In genomic region chr5:128084228-128085167, GRCh38 we compare ENCODE assay signal across 8 cellular contexts. TPM values are rescaled to one million over a fixed set of nuclear protein-coding genes. Genes with fewer than 3 reads are reported as not detected.
DNase-seq lines count a peak whose midpoint lies in the region; ATAC-seq, FAIRE-seq and TF ChIP-seq lines count a peak whose summit lies in the region.

No MANE protein-coding gene starts in this region.

- no peaks in the 10 kb centered on the region for H3K36me3 ChIP-seq in A673 (ENCODE audit: insufficient read depth, low read length, poor library complexity, severe bottlenecking)
- H3K36me3 ChIP-seq in heart left ventricle = no peaks in the 10 kb centered on the region

- POLR2A ChIA-PET in A673 (lab: Charles Lee; ENCODE audit: low non-redundant PET) = no interaction called here

- no peaks in the 10 kb centered on the region for H3K9me3 Mint-ChIP-seq in activated naive CD8-positive, alpha-beta T cell (ENCODE audit: low read depth)

- TF ChIP-seq CTCF in A673 (conservative IDR thresholded peaks at IDR 0.05; ENCODE audit: low read depth, low read length) = no peak
- TF ChIP-seq CTCF in heart left ventricle (IDR thresholded peaks at IDR 0.05) = no peak

- H3K4me1 ChIP-seq in A673 (ENCODE audit: insufficient read depth, low read length, poor library complexity, severe bottlenecking) = no peaks in the 10 kb centered on the region
- peaks cover 0 to 49% (median 42%) of the 10 kb centered on the region in 12 donors for H3K4me1 ChIP-seq in heart left ventricle

- 1 to 2% (median 1%) methylated on average over 18 to 71 of the region's 71 CpGs for WGBS in heart left ventricle, 4 donors

- CTCF ChIA-PET in A673 (lab: Charles Lee) = no interaction called here

- FAIRE-seq in urothelium cell line (lab: Jason Lieb, UNC) = peak; percentile 74

- peaks cover 8% of the 10 kb centered on the region for H3K36me3 Mint-ChIP-seq in activated naive CD8-positive, alpha-beta T cell

- peak; percentile 28 for ATAC-seq in GM18867 (IDR thresholded peaks at IDR 0.05; ENCODE audit: unreplicated experiment)
- peak; percentile 12 for ATAC-seq in HG03139 (IDR thresholded peaks at IDR 0.05; ENCODE audit: unreplicated experiment)
- peak in 1 of 4 donors; percentile 13 for ATAC-seq in heart left ventricle

- peak overlapping the region; percentile 76 for H3K4me3 ChIP-seq in A673 (ENCODE audit: low read depth, low read length, poor library complexity, severe bottlenecking)
- H3K4me3 ChIP-seq in heart left ventricle = peak overlapping the region; percentile 68 to 93 (median 90)

- intact Hi-C loops in A673 (cut with micrococcal nuclease; ENCODE audit: unreplicated experiment) = loop anchor here (5.0 kb wide), 1 partner anchor 797 kb away; no protein-coding TSS in a partner anchor
- intact Hi-C loops in heart left ventricle (cut with DNase I) = loop anchor here in 9 of 10 donors (5.0 to 10.0 kb wide), 10 partner anchors 107 to 330 kb away; no protein-coding TSS in a partner anchor
- intact Hi-C loops in posterior cingulate gyrus (cut with DNase I) = loop anchor here (5.0 to 10.0 kb wide), 4 partner anchors 60 to 522 kb away; no protein-coding TSS in a partner anchor

- H3K27ac ChIP-seq in A673 (ENCODE audit: low read depth, low read length, poor library complexity, severe bottlenecking) = peak overlapping the region; percentile 7
- H3K27ac ChIP-seq in heart left ventricle = peak overlapping the region; percentile 92 to 100 (median 97)

- H3K4me3 Mint-ChIP-seq in activated naive CD8-positive, alpha-beta T cell = peak overlapping the region; percentile 89

- TF ChIP-seq POLR2A in heart left ventricle (IDR thresholded peaks at IDR 0.05) = no peak

- in situ Hi-C loops in SK-MEL-5 (cut with HindIII; ENCODE audit: low pct_unique_long_range_greater_than_20kb, low sequenced_read_pairs) = no loop called here

- peaks cover 59% of the 10 kb centered on the region for H3K4me1 Mint-ChIP-seq in activated naive CD8-positive, alpha-beta T cell (ENCODE audit: low read depth)

- H3K9me3 ChIP-seq in A673 (ENCODE audit: low read depth, low read length, poor library complexity, severe bottlenecking) (no peaks in the 10 kb centered on the region), heart left ventricle (no peaks in the 10 kb centered on the region)

- no TSS peak for BruUV-seq in A673 (replicated peaks; lab: Mats Ljungman, UMichigan)

- peak; percentile 4 for DNase-seq in A673 (ENCODE audit: low spot score)
- peak; percentile 49 for DNase-seq in SK-MEL-5 (ENCODE audit: low read depth, low spot score)
- DNase-seq in heart left ventricle = peak; percentile 36 to 76 (median 48)
- DNase-seq in posterior cingulate gyrus = peak; percentile 27 to 86 (median 46)
- DNase-seq in urothelium cell line (ENCODE audit: low spot score) = peak; percentile 27

- H3K27ac Mint-ChIP-seq in activated naive CD8-positive, alpha-beta T cell = peak overlapping the region; percentile 87

- H3K27me3 Mint-ChIP-seq in activated naive CD8-positive, alpha-beta T cell = no peaks in the 10 kb centered on the region

- H3K27me3 ChIP-seq in A673 (replicated peaks; ENCODE audit: insufficient read depth, low read depth, low read length, poor library complexity) = peaks cover 31% of the 10 kb centered on the region
- H3K27me3 ChIP-seq in heart left ventricle = no peaks in the 10 kb centered on the region

RNA-seq across cellular contexts. Expression of gene SLC12A2, which starts 0.9 kb away (rescaled TPM):
- total RNA-seq in A673 (2021) (10.4 and 10.7 TPM in 2 replicates), heart left ventricle (10 to 100 TPM; 13.0 to 24.1 (median 16.1) TPM)
- 27.0 and 28.2 TPM in 2 replicates for total RNA-seq in SK-MEL-5 (2014; rRNA removed; shearing (Covaris generic))
- polyA plus RNA-seq in SK-MEL-5 (2015; cell fraction: cytosol; rRNA removed) = 15.2 and 21.0 TPM in 2 replicates
- 25.2 and 28.1 TPM in 2 replicates for polyA plus RNA-seq in SK-MEL-5 (2015; cell fraction: nucleus; rRNA removed)
- 1 to 10 TPM; 2.8 to 4.2 TPM for polyA plus RNA-seq in heart left ventricle
